25 cellular contexts compared by ENCODE assay signal in genomic region chr16:86891121-86891520, GRCh38.
"Had no signal": no experiment of that assay in that cellular context is flagged by ENCODE, and none has a peak within 500 bp of the region (broad histone marks: within the 10 kb centered on the region; RNA-seq: fewer than 3 reads in every experiment).

No MANE protein-coding gene starts in this region.

- H3K9me3 ChIP-seq: neutrophil, pancreas, psoas muscle, right lobe of liver, sigmoid colon, stomach, thoracic aorta, thyroid gland, tibial nerve, upper lobe of left lung, vagina had no signal

- H3K4me3 ChIP-seq: pancreas, psoas muscle, right lobe of liver, sigmoid colon, stomach, thoracic aorta, thyroid gland, tibial nerve, upper lobe of left lung, vagina had no signal

- ATAC-seq: natural killer cell treated with Interleukin-12 subunit alpha and Interleukin-12 subunit beta and Interleukin-15 and Interleukin-18, amount 100 ng/mL, for 72 hours; pancreas; psoas muscle; right cardiac atrium; right lobe of liver; stimulated activated effector memory CD8-positive, alpha-beta T cell treated with anti-CD3 and anti-CD28 coated beads, Interleukin-12 subunit alpha, Interleukin-12 subunit beta, amount 100 ng/mL, for 72 hours; stimulated activated naive B cell treated with anti-CD40 and anti-IgM and Interleukin-4, amounts not matched to agents 10 μg/mL and 1 μg/mL and 100 μg/mL, for 72 hours had no signal

- H3K4me1 ChIP-seq: pancreas, psoas muscle, right lobe of liver, sigmoid colon, stomach, thyroid gland, tibial nerve, upper lobe of left lung, vagina had no signal

- DNase-seq: nephron progenitor cell; nucleus accumbens; pancreas; psoas muscle; right cardiac atrium; right lobe of liver; sigmoid colon; small intestine; stimulated activated CD4-positive, alpha-beta T cell treated with anti-CD3 and anti-CD28 coated beads, Interleukin-15, amount 100 ng/mL, for 24 hours; stimulated activated CD4-positive, alpha-beta T cell treated with anti-CD3 and anti-CD28 coated beads, Interleukin-2, amount 100 ng/mL, for 24 hours; stimulated activated CD4-positive, alpha-beta T cell treated with anti-CD3 and anti-CD28 coated beads, Interleukin-2, amount 100 ng/mL, for 48 hours; stimulated activated CD4-positive, alpha-beta T cell treated with anti-CD3 and anti-CD28 coated beads, Interleukin-4, amount 100 ng/mL, for 24 hours; stimulated activated naive B cell treated with anti-CD40 and anti-IgM and Interleukin-4, amounts not matched to agents 10 μg/mL and 1 μg/mL and 100 μg/mL, for 72 hours; stimulated activated naive CD4-positive, alpha-beta T cell treated with Interleukin-2 at 50 U/mL for 16 hours; stomach; thyroid gland; trophoblast cell; upper lobe of left lung had no signal

- H3K27ac ChIP-seq: neutrophil, pancreas, psoas muscle, right lobe of liver, sigmoid colon, stomach, thoracic aorta, thyroid gland, tibial nerve, upper lobe of left lung, vagina had no signal

- H3K27me3 ChIP-seq: right lobe of liver, thyroid gland, upper lobe of left lung, vagina had no signal

- H3K36me3 ChIP-seq: neutrophil, pancreas, right lobe of liver, sigmoid colon, stomach, thoracic aorta, thyroid gland, tibial nerve, upper lobe of left lung, vagina had no signal

- FAIRE-seq: pancreas, small intestine, urothelium cell line had no signal
